ENCODE assay signal across 14 cellular contexts in the genomic region with DNA sequence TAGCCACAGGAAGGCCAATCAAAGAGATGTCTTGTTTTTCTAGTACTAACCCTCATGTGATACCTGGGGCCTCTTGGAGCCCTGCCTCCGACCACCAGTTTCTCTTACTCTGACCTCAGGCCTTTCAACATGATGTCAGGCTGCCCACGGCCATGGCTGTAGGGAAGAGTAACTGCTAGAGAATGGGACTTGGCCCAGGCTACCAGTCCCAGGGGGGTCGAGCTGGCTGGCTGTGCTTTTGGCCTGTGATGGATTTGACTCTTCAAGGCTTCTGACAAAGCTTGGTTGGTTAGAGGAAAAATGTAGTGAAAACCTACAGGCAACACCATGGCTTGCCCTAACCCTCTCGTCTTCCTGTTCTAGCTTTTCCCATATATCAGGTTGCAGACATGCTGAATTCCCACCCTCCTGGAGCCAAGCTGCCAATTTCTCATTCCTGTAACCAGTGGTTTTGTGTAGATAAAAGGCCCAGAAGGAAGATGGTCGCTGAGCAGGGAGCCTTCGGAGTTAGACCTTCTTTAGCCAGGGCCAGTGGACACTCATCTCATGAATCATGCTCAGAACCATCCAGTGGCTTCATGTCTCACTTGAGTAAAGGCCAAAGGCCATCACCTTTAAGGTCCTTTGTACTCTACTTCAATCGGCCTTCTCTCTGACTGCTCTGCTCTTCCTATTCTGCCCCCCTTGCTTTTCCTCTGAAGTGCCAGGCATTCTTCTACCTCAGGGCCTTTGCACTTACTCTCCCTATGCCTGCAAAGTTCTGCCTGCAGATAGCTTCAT. TPM values are rescaled to one million over a fixed set of nuclear protein-coding genes. Genes with fewer than 3 reads are reported as not detected.
A peak's percentile ranks its signal among the peaks of the same experiment; 100 is the strongest.
DNase-seq lines count a peak whose midpoint lies in the region; ATAC-seq and TF ChIP-seq lines count a peak whose summit lies in the region.
"Had no signal": no experiment of that assay in that cellular context is flagged by ENCODE, and none has a peak within 500 bp of the region (broad histone marks: within the 10 kb centered on the region; RNA-seq: fewer than 3 reads in every experiment).

No MANE protein-coding gene starts in this region.

- no peaks in the 10 kb centered on the region for H3K9me3 Mint-ChIP-seq in stimulated activated effector memory CD8-positive, alpha-beta T cell treated with anti-CD3 and anti-CD28 coated beads, Interleukin-12 subunit alpha, Interleukin-12 subunit beta, amount 100 ng/mL, for 72 hours
- H3K9me3 Mint-ChIP-seq: activated T-helper 1 cell treated with anti-CD3 and anti-CD28 coated beads, Interleukin-12 subunit alpha, Interleukin-12 subunit beta, Interleukin-2, Interleukin-4 antibody, amounts not matched to agents 30 ng/mL and 10 ng/mL and 1 ng/mL, durations not matched to agents 14 hours and 24 hours and 36 hours had no signal

- H3K4me3 ChIP-seq in suprapubic skin: no peak overlapping the region
- H3K4me3 ChIP-seq: left lung, Peyer's patch had no signal

- no peaks in the 10 kb centered on the region for H3K4me1 ChIP-seq in suprapubic skin
- H3K4me1 ChIP-seq: left lung, Peyer's patch had no signal

- H3K4me3 Mint-ChIP-seq in T-helper 17 cell: peak overlapping the region; percentile 36
- H3K4me3 Mint-ChIP-seq in stimulated activated effector memory CD8-positive, alpha-beta T cell treated with anti-CD3 and anti-CD28 coated beads, Interleukin-12 subunit alpha, Interleukin-12 subunit beta, amount 100 ng/mL, for 72 hours: no peak overlapping the region
- H3K4me3 Mint-ChIP-seq: activated T-helper 1 cell treated with anti-CD3 and anti-CD28 coated beads, Interleukin-12 subunit alpha, Interleukin-12 subunit beta, Interleukin-2, Interleukin-4 antibody, amounts not matched to agents 30 ng/mL and 10 ng/mL and 1 ng/mL, durations not matched to agents 14 hours and 24 hours and 36 hours had no signal

- no peak for TF ChIP-seq POLR2A in suprapubic skin (IDR thresholded peaks at IDR 0.05)

- H3K4me1 Mint-ChIP-seq in T-helper 17 cell: peaks cover 25% of the 10 kb centered on the region
- peaks cover 31% of the 10 kb centered on the region for H3K4me1 Mint-ChIP-seq in stimulated activated effector memory CD8-positive, alpha-beta T cell treated with anti-CD3 and anti-CD28 coated beads, Interleukin-12 subunit alpha, Interleukin-12 subunit beta, amount 100 ng/mL, for 72 hours

- DNase-seq in activated CD4-positive, alpha-beta T cell treated with anti-CD3 and anti-CD28 coated beads for 48 hours: peak; percentile 10
- no peak for DNase-seq in activated CD4-positive, alpha-beta T cell treated with anti-CD3 and anti-CD28 coated beads for 4 hours
- no peak for DNase-seq in T-helper 17 cell
- peak; percentile 31 for DNase-seq in fibroblast of the conjunctiva (ENCODE audit: low read depth)
- no peak for DNase-seq in stimulated activated effector memory CD8-positive, alpha-beta T cell treated with anti-CD3 and anti-CD28 coated beads, Interleukin-12 subunit alpha, Interleukin-12 subunit beta, amount 100 ng/mL, for 72 hours (ENCODE audit: low spot score in 2 of 2)
- DNase-seq in SW 1271 (lab: John Stamatoyannopoulos, UW): no peak
- DNase-seq in suprapubic skin (ENCODE audit: low spot score in 2 of 2): no peak
- DNase-seq: left lung; NCI-H446; stimulated activated CD4-positive, alpha-beta T cell treated with anti-CD3 and anti-CD28 coated beads, Interleukin-2, amount 100 ng/mL, for 48 hours had no signal

- 72% methylated on average over 7 of the region's 7 CpGs for WGBS in suprapubic skin

- ATAC-seq in T-helper 17 cell (no peak), HG03175 (IDR thresholded peaks at IDR 0.05; ENCODE audit: unreplicated experiment) (no peak)
- ATAC-seq in stimulated activated effector memory CD8-positive, alpha-beta T cell treated with anti-CD3 and anti-CD28 coated beads, Interleukin-12 subunit alpha, Interleukin-12 subunit beta, amount 100 ng/mL, for 72 hours: peak; percentile 77
- ATAC-seq: left lung had no signal

- H3K36me3 ChIP-seq in suprapubic skin: peaks cover 6% of the 10 kb centered on the region
- H3K36me3 ChIP-seq: neutrophil had no signal

- no peak overlapping the region for H3K27ac Mint-ChIP-seq in T-helper 17 cell
- peak overlapping the region; percentile 18 for H3K27ac Mint-ChIP-seq in stimulated activated effector memory CD8-positive, alpha-beta T cell treated with anti-CD3 and anti-CD28 coated beads, Interleukin-12 subunit alpha, Interleukin-12 subunit beta, amount 100 ng/mL, for 72 hours
- H3K27ac Mint-ChIP-seq: activated T-helper 1 cell treated with anti-CD3 and anti-CD28 coated beads, Interleukin-12 subunit alpha, Interleukin-12 subunit beta, Interleukin-2, Interleukin-4 antibody, amounts not matched to agents 30 ng/mL and 10 ng/mL and 1 ng/mL, durations not matched to agents 14 hours and 24 hours and 36 hours had no signal

- H3K36me3 Mint-ChIP-seq in T-helper 17 cell (ENCODE audit: low read depth): peaks cover 5% of the 10 kb centered on the region
- peaks cover 22% of the 10 kb centered on the region for H3K36me3 Mint-ChIP-seq in stimulated activated effector memory CD8-positive, alpha-beta T cell treated with anti-CD3 and anti-CD28 coated beads, Interleukin-12 subunit alpha, Interleukin-12 subunit beta, amount 100 ng/mL, for 72 hours

- TF ChIP-seq CTCF in suprapubic skin (IDR thresholded peaks at IDR 0.05): no peak

- H3K27me3 Mint-ChIP-seq in T-helper 17 cell: no peaks in the 10 kb centered on the region

- no peak for TF ChIP-seq EP300 in suprapubic skin (IDR thresholded peaks at IDR 0.05)

- H3K9me3 ChIP-seq in T-helper 17 cell (ENCODE audit: control insufficient read depth, low read length, poor library complexity, severe bottlenecking) (no peaks in the 10 kb centered on the region), suprapubic skin (no peaks in the 10 kb centered on the region)
- H3K9me3 ChIP-seq: left lung, neutrophil, Peyer's patch had no signal

- no peak overlapping the region for H3K27ac ChIP-seq in suprapubic skin
- H3K27ac ChIP-seq: left lung, neutrophil, Peyer's patch had no signal

- H3K27me3 ChIP-seq in suprapubic skin: no peaks in the 10 kb centered on the region
- H3K27me3 ChIP-seq: left lung, neutrophil, Peyer's patch had no signal

RNA-seq across cellular contexts. Expression of a gene that starts 19.7 kb away (rescaled TPM):
- total RNA-seq in T-helper 17 cell: 10 to 100 TPM; 14.4 to 16.4 TPM
- 10 to 100 TPM; 15.3 to 22.7 (median 18.9) TPM for total RNA-seq in suprapubic skin

RNA-seq across cellular contexts. Expression of a gene that starts 20.9 kb away (rescaled TPM):
- 10 to 100 TPM; 57.5 to 58.0 TPM for total RNA-seq in T-helper 17 cell
- 100 to 1,000 TPM in 3 of 4 donors, 10 to 100 TPM in 1; 71.5 to 108 (median 105) TPM for total RNA-seq in suprapubic skin

Comparison
In these comparisons a context has a peak if more than half of its experiments do, and no peak if none do; other contexts are left out.
1. DNase-seq: peak in activated CD4-positive, alpha-beta T cell treated with anti-CD3 and anti-CD28 coated beads for 48 hours (single experiment) and fibroblast of the conjunctiva (single experiment); none in activated CD4-positive, alpha-beta T cell treated with anti-CD3 and anti-CD28 coated beads for 4 hours (0 of 2), T-helper 17 cell (0 of 3), stimulated activated effector memory CD8-positive, alpha-beta T cell treated with anti-CD3 and anti-CD28 coated beads, Interleukin-12 subunit alpha, Interleukin-12 subunit beta, amount 100 ng/mL, for 72 hours (0 of 2), SW 1271 (0 of 2) and suprapubic skin (0 of 2).